Comparison of ENCODE assay signal across 31 cellular contexts in genomic region chr9:130868230-130868629, GRCh38. TPM values are rescaled to one million over a fixed set of nuclear protein-coding genes. Genes with fewer than 3 reads are reported as not detected.
"Had no signal": no experiment of that assay in that cellular context is flagged by ENCODE, and none has a peak within 500 bp of the region (broad histone marks: within the 10 kb centered on the region; RNA-seq: fewer than 3 reads in every experiment).

No MANE protein-coding gene starts in this region.

- H3K4me3 ChIP-seq: esophagus squamous epithelium, heart right ventricle, lung, ovary, prostate gland had no signal

- DNase-seq: activated CD4-positive, alpha-beta T cell treated with anti-CD3 and anti-CD28 coated beads for 36 hours; activated CD4-positive, CD25-positive, alpha-beta regulatory T cell; activated CD8-positive, alpha-beta memory T cell treated with anti-CD3 and anti-CD28 coated beads, Interleukin-2, amount 10 ng/mL, durations not matched to agents 7 days and 5 days; activated CD8-positive, alpha-beta T cell treated with anti-CD3 and anti-CD28 coated beads, Interleukin-2, amount 10 ng/mL, durations not matched to agents 7 days and 5 days; activated effector memory CD4-positive, alpha-beta T cell treated with anti-CD3 and anti-CD28 coated beads, Interleukin-2, amount 50 U/mL, for 16 hours; activated naive CD4-positive, alpha-beta T cell treated with anti-CD3 and anti-CD28 coated beads, Interleukin-2, amount 10 ng/mL, durations not matched to agents 7 days and 5 days; activated naive CD8-positive, alpha-beta T cell treated with anti-CD3 and anti-CD28 coated beads, Interleukin-2, amount 10 ng/mL, durations not matched to agents 7 days and 5 days; amniotic stem cell; dermis blood vessel endothelial cell; effector CD4-positive, alpha-beta T cell; esophagus squamous epithelium; foreskin melanocyte; heart right ventricle; kidney glomerular epithelial cell; naive B cell; retina; small intestine; stimulated activated CD4-positive, alpha-beta T cell treated with anti-CD3 and anti-CD28 coated beads, Interleukin-4, amount 100 ng/mL, for 24 hours; T-helper 2 cell had no signal

- H3K36me3 ChIP-seq: ovary, prostate gland had no signal

- H3K27me3 ChIP-seq: esophagus squamous epithelium, heart right ventricle, ovary had no signal

- H3K4me3 Mint-ChIP-seq: activated CD4-positive, alpha-beta T cell treated with anti-CD3 and anti-CD28 coated beads for 36 hours; activated CD8-positive, alpha-beta memory T cell treated with anti-CD3 and anti-CD28 coated beads, Interleukin-2, amount 10 ng/mL, durations not matched to agents 7 days and 5 days; activated CD8-positive, alpha-beta T cell treated with anti-CD3 and anti-CD28 coated beads, Interleukin-2, amount 10 ng/mL, durations not matched to agents 7 days and 5 days; activated naive CD4-positive, alpha-beta T cell treated with anti-CD3 and anti-CD28 coated beads, Interleukin-2, amount 10 ng/mL, durations not matched to agents 7 days and 5 days; activated naive CD8-positive, alpha-beta T cell treated with anti-CD3 and anti-CD28 coated beads, Interleukin-2, amount 10 ng/mL, durations not matched to agents 7 days and 5 days; stimulated activated effector memory CD8-positive, alpha-beta T cell treated with anti-CD3 and anti-CD28 coated beads, Interleukin-12 subunit alpha, Interleukin-12 subunit beta, amount 100 ng/mL, for 72 hours; stimulated activated naive CD8-positive, alpha-beta T cell treated with anti-CD3 and anti-CD28 coated beads, Interleukin-15, Interleukin-2, amounts not matched to agents 100 ng/mL and 50 ng/mL, for 24 hours; type B pancreatic cell had no signal

- H3K27me3 Mint-ChIP-seq: activated CD4-positive, alpha-beta T cell treated with anti-CD3 and anti-CD28 coated beads for 36 hours; activated CD8-positive, alpha-beta memory T cell treated with anti-CD3 and anti-CD28 coated beads, Interleukin-2, amount 10 ng/mL, durations not matched to agents 7 days and 5 days; activated naive CD4-positive, alpha-beta T cell treated with anti-CD3 and anti-CD28 coated beads, Interleukin-2, amount 10 ng/mL, durations not matched to agents 7 days and 5 days; activated naive CD8-positive, alpha-beta T cell treated with anti-CD3 and anti-CD28 coated beads, Interleukin-2, amount 10 ng/mL, durations not matched to agents 7 days and 5 days; naive B cell; stimulated activated naive CD8-positive, alpha-beta T cell treated with anti-CD3 and anti-CD28 coated beads, Interleukin-15, Interleukin-2, amounts not matched to agents 100 ng/mL and 50 ng/mL, for 24 hours; type B pancreatic cell had no signal

- H3K27ac ChIP-seq: epithelial cell of prostate, heart right ventricle, ovary, prostate gland had no signal

- H3K27ac Mint-ChIP-seq: activated CD4-positive, alpha-beta T cell treated with anti-CD3 and anti-CD28 coated beads for 36 hours; activated CD8-positive, alpha-beta memory T cell treated with anti-CD3 and anti-CD28 coated beads, Interleukin-2, amount 10 ng/mL, durations not matched to agents 7 days and 5 days; activated CD8-positive, alpha-beta T cell treated with anti-CD3 and anti-CD28 coated beads, Interleukin-2, amount 10 ng/mL, durations not matched to agents 7 days and 5 days; activated naive CD4-positive, alpha-beta T cell treated with anti-CD3 and anti-CD28 coated beads, Interleukin-2, amount 10 ng/mL, durations not matched to agents 7 days and 5 days; activated naive CD8-positive, alpha-beta T cell treated with anti-CD3 and anti-CD28 coated beads, Interleukin-2, amount 10 ng/mL, durations not matched to agents 7 days and 5 days; naive B cell; stimulated activated effector memory CD8-positive, alpha-beta T cell treated with anti-CD3 and anti-CD28 coated beads, Interleukin-12 subunit alpha, Interleukin-12 subunit beta, amount 100 ng/mL, for 72 hours; stimulated activated naive CD8-positive, alpha-beta T cell treated with anti-CD3 and anti-CD28 coated beads, Interleukin-15, Interleukin-2, amounts not matched to agents 100 ng/mL and 50 ng/mL, for 24 hours; type B pancreatic cell had no signal

- H3K36me3 Mint-ChIP-seq: activated CD8-positive, alpha-beta memory T cell treated with anti-CD3 and anti-CD28 coated beads, Interleukin-2, amount 10 ng/mL, durations not matched to agents 7 days and 5 days; activated naive CD8-positive, alpha-beta T cell treated with anti-CD3 and anti-CD28 coated beads, Interleukin-2, amount 10 ng/mL, durations not matched to agents 7 days and 5 days had no signal

- H3K4me1 Mint-ChIP-seq: activated CD8-positive, alpha-beta memory T cell treated with anti-CD3 and anti-CD28 coated beads, Interleukin-2, amount 10 ng/mL, durations not matched to agents 7 days and 5 days; activated naive CD8-positive, alpha-beta T cell treated with anti-CD3 and anti-CD28 coated beads, Interleukin-2, amount 10 ng/mL, durations not matched to agents 7 days and 5 days had no signal

- ATAC-seq: activated CD4-positive, alpha-beta T cell treated with anti-CD3 and anti-CD28 coated beads for 36 hours; activated CD8-positive, alpha-beta memory T cell treated with anti-CD3 and anti-CD28 coated beads, Interleukin-2, amount 10 ng/mL, durations not matched to agents 7 days and 5 days; activated CD8-positive, alpha-beta T cell treated with anti-CD3 and anti-CD28 coated beads, Interleukin-2, amount 10 ng/mL, durations not matched to agents 7 days and 5 days; heart right ventricle; left lobe of liver; sciatic nerve; stimulated activated effector memory CD8-positive, alpha-beta T cell treated with anti-CD3 and anti-CD28 coated beads, Interleukin-12 subunit alpha, Interleukin-12 subunit beta, amount 100 ng/mL, for 72 hours had no signal

- H3K9me3 ChIP-seq: esophagus squamous epithelium, heart right ventricle, ovary, prostate gland had no signal

- H3K9me3 Mint-ChIP-seq: activated naive CD4-positive, alpha-beta T cell treated with anti-CD3 and anti-CD28 coated beads, Interleukin-2, amount 10 ng/mL, durations not matched to agents 7 days and 5 days; activated naive CD8-positive, alpha-beta T cell treated with anti-CD3 and anti-CD28 coated beads, Interleukin-2, amount 10 ng/mL, durations not matched to agents 7 days and 5 days; naive B cell; stimulated activated effector memory CD8-positive, alpha-beta T cell treated with anti-CD3 and anti-CD28 coated beads, Interleukin-12 subunit alpha, Interleukin-12 subunit beta, amount 100 ng/mL, for 72 hours; stimulated activated naive CD8-positive, alpha-beta T cell treated with anti-CD3 and anti-CD28 coated beads, Interleukin-15, Interleukin-2, amounts not matched to agents 100 ng/mL and 50 ng/mL, for 24 hours; type B pancreatic cell had no signal

RNA-seq across cellular contexts. Expression of gene QRFP, which starts 28.4 kb away (rescaled TPM):
- total RNA-seq: activated CD4-positive, alpha-beta T cell treated with anti-CD3 and anti-CD28 coated beads for 36 hours; activated CD8-positive, alpha-beta memory T cell treated with anti-CD3 and anti-CD28 coated beads, Interleukin-2, amount 10 ng/mL, durations not matched to agents 7 days and 5 days; activated CD8-positive, alpha-beta T cell treated with anti-CD3 and anti-CD28 coated beads, Interleukin-2, amount 10 ng/mL, durations not matched to agents 7 days and 5 days; activated naive CD8-positive, alpha-beta T cell treated with anti-CD3 and anti-CD28 coated beads, Interleukin-2, amount 10 ng/mL, durations not matched to agents 7 days and 5 days; dermis blood vessel endothelial cell; glomerular endothelial cell; heart right ventricle; left lobe of liver; lung; ovary; sciatic nerve; subcutaneous adipose tissue had no signal
- polyA plus RNA-seq: neural cell, ovary had no signal
